In genomic region chr16:75462804-75463203, GRCh38 we compare ENCODE assay signal across 9 cellular contexts. TPM values are rescaled to one million over a fixed set of nuclear protein-coding genes. Genes with fewer than 3 reads are reported as not detected.
DNase-seq lines count a peak whose midpoint lies in the region; ATAC-seq lines count a peak whose summit lies in the region.
"Had no signal": no experiment of that assay in that cellular context is flagged by ENCODE, and none has a peak within 500 bp of the region (broad histone marks: within the 10 kb centered on the region; RNA-seq: fewer than 3 reads in every experiment).

No MANE protein-coding gene starts in this region.

- peaks cover 45% of the 10 kb centered on the region for H3K4me1 Mint-ChIP-seq in activated CD4-positive, alpha-beta T cell treated with anti-CD3 and anti-CD28 coated beads, Interleukin-2, amount 10 ng/mL, durations not matched to agents 7 days and 5 days
- peaks cover 22 to 49% of the 10 kb centered on the region in 2 donors for H3K4me1 Mint-ChIP-seq in stimulated activated naive B cell treated with anti-CD40 and anti-IgM and Interleukin-4, amounts not matched to agents 10 μg/mL and 1 μg/mL and 100 μg/mL, for 72 hours

- H3K9me3 Mint-ChIP-seq in activated CD4-positive, alpha-beta T cell treated with anti-CD3 and anti-CD28 coated beads, Interleukin-2, amount 10 ng/mL, durations not matched to agents 7 days and 5 days, result no peaks in the 10 kb centered on the region
- H3K9me3 Mint-ChIP-seq in stimulated activated naive B cell treated with anti-CD40 and anti-IgM and Interleukin-4, amounts not matched to agents 10 μg/mL and 1 μg/mL and 100 μg/mL, for 72 hours, result no peaks in the 10 kb centered on the region

- no peaks in the 10 kb centered on the region for H3K9me3 ChIP-seq in effector memory CD4-positive, alpha-beta T cell (ENCODE audit: control insufficient read depth, low read length)

- peak overlapping the region; percentile 83 for H3K4me3 Mint-ChIP-seq in activated CD4-positive, alpha-beta T cell treated with anti-CD3 and anti-CD28 coated beads, Interleukin-2, amount 10 ng/mL, durations not matched to agents 7 days and 5 days
- H3K4me3 Mint-ChIP-seq in stimulated activated naive B cell treated with anti-CD40 and anti-IgM and Interleukin-4, amounts not matched to agents 10 μg/mL and 1 μg/mL and 100 μg/mL, for 72 hours, result peak overlapping the region; percentile 87 to 91

- ATAC-seq in stimulated activated naive B cell treated with anti-CD40 and anti-IgM and Interleukin-4, amounts not matched to agents 10 μg/mL and 1 μg/mL and 100 μg/mL, for 72 hours (replicated peaks), result no peak

- peak overlapping the region; percentile 72 for H3K4me3 ChIP-seq in Jurkat, Clone E6-1 (ENCODE audit: low read length)
- H3K4me3 ChIP-seq in effector memory CD4-positive, alpha-beta T cell (ENCODE audit: insufficient read depth, low read depth, low read length, poor library complexity, severe bottlenecking), result peak overlapping the region; percentile 85

- POLR2A ChIA-PET in activated CD4-positive, alpha-beta T cell treated with anti-CD3 and anti-CD28 coated beads, Interleukin-2, amount 10 ng/mL, durations not matched to agents 7 days and 5 days (lab: Charles Lee), result no interaction called here

- peaks cover 24% of the 10 kb centered on the region for H3K36me3 Mint-ChIP-seq in activated CD4-positive, alpha-beta T cell treated with anti-CD3 and anti-CD28 coated beads, Interleukin-2, amount 10 ng/mL, durations not matched to agents 7 days and 5 days (ENCODE audit: low read depth)
- peaks cover 10 to 15% of the 10 kb centered on the region in 2 donors for H3K36me3 Mint-ChIP-seq in stimulated activated naive B cell treated with anti-CD40 and anti-IgM and Interleukin-4, amounts not matched to agents 10 μg/mL and 1 μg/mL and 100 μg/mL, for 72 hours

- H3K4me1 ChIP-seq in effector memory CD4-positive, alpha-beta T cell (ENCODE audit: control insufficient read depth, insufficient read depth, low read length, poor library complexity, severe bottlenecking), result peaks cover 9% of the 10 kb centered on the region

- no peaks in the 10 kb centered on the region for H3K36me3 ChIP-seq in effector memory CD4-positive, alpha-beta T cell (ENCODE audit: control insufficient read depth, insufficient read depth, low read length)

- no peaks in the 10 kb centered on the region for H3K27me3 Mint-ChIP-seq in activated CD4-positive, alpha-beta T cell treated with anti-CD3 and anti-CD28 coated beads, Interleukin-2, amount 10 ng/mL, durations not matched to agents 7 days and 5 days
- H3K27me3 Mint-ChIP-seq in stimulated activated naive B cell treated with anti-CD40 and anti-IgM and Interleukin-4, amounts not matched to agents 10 μg/mL and 1 μg/mL and 100 μg/mL, for 72 hours, result no peaks in the 10 kb centered on the region

- DNase-seq in activated CD4-positive, alpha-beta T cell treated with anti-CD3 and anti-CD28 coated beads, Interleukin-2, amount 10 ng/mL, durations not matched to agents 7 days and 5 days, result peak; percentile 24
- no peak for DNase-seq in activated CD4-positive, alpha-beta T cell treated with anti-CD3 and anti-CD28 coated beads, Interleukin-2, amount 50 U/mL, for 48 hours
- DNase-seq in Jurkat, Clone E6-1 (ENCODE audit: low read depth, low spot score), result peak; percentile 32
- DNase-seq in effector memory CD4-positive, alpha-beta T cell, result no peak
- no peak for DNase-seq in stimulated activated naive B cell treated with anti-CD40 and anti-IgM and Interleukin-4, amounts not matched to agents 10 μg/mL and 1 μg/mL and 100 μg/mL, for 72 hours
- no peak for DNase-seq in occipital lobe (lab: John Stamatoyannopoulos, UW)
- DNase-seq in activated effector memory CD4-positive, alpha-beta T cell treated with anti-CD3 and anti-CD28 coated beads, Interleukin-2, amount 50 U/mL, for 16 hours, result no peak
- no peak for DNase-seq in activated CD4-positive, alpha-beta T cell treated with anti-CD3 and anti-CD28 coated beads, Interleukin-2, amount 50 U/mL, for 1 hour

- H3K27ac Mint-ChIP-seq in activated CD4-positive, alpha-beta T cell treated with anti-CD3 and anti-CD28 coated beads, Interleukin-2, amount 10 ng/mL, durations not matched to agents 7 days and 5 days, result peak overlapping the region; percentile 91
- peak overlapping the region; percentile 32 for H3K27ac Mint-ChIP-seq in stimulated activated naive B cell treated with anti-CD40 and anti-IgM and Interleukin-4, amounts not matched to agents 10 μg/mL and 1 μg/mL and 100 μg/mL, for 72 hours

- CTCF ChIA-PET in activated CD4-positive, alpha-beta T cell treated with anti-CD3 and anti-CD28 coated beads, Interleukin-2, amount 10 ng/mL, durations not matched to agents 7 days and 5 days (lab: Charles Lee), result interaction anchor here (0.6 to 1.4 kb wide), 2 partner anchors 8 to 49 kb away, joined by 3 read pairs; no protein-coding TSS in a partner anchor

- no peak overlapping the region for H3K27ac ChIP-seq in effector memory CD4-positive, alpha-beta T cell (ENCODE audit: insufficient read depth, low read length, poor library complexity, severe bottlenecking)

- H3K27me3 ChIP-seq in effector memory CD4-positive, alpha-beta T cell (replicated peaks; ENCODE audit: control insufficient read depth, insufficient read depth, low read length, poor library complexity, severe bottlenecking), result no peaks in the 10 kb centered on the region

RNA-seq across cellular contexts. Expression of gene TMEM170A, which starts 1.7 kb away (rescaled TPM):
- 10 to 100 TPM; 35.1 to 36.3 TPM for total RNA-seq in activated CD4-positive, alpha-beta T cell treated with anti-CD3 and anti-CD28 coated beads, Interleukin-2, amount 10 ng/mL, durations not matched to agents 7 days and 5 days
- 11.3 TPM for polyA plus RNA-seq in Jurkat, Clone E6-1 (2012; ENCODE audit: insufficient read depth, insufficient read length)
- 30.7 TPM for total RNA-seq in occipital lobe

RNA-seq across cellular contexts. Expression of gene CFDP1, which starts 29.5 kb away (rescaled TPM):
- total RNA-seq in activated CD4-positive, alpha-beta T cell treated with anti-CD3 and anti-CD28 coated beads, Interleukin-2, amount 10 ng/mL, durations not matched to agents 7 days and 5 days, result 10 to 100 TPM; 42.4 to 43.7 TPM
- 118 TPM for polyA plus RNA-seq in Jurkat, Clone E6-1 (2012; ENCODE audit: insufficient read depth, insufficient read length)
- total RNA-seq in occipital lobe, result 37.3 TPM

RNA-seq across cellular contexts. Expression of gene CHST6, which starts 32.4 kb away (rescaled TPM):
- not detected for total RNA-seq in activated CD4-positive, alpha-beta T cell treated with anti-CD3 and anti-CD28 coated beads, Interleukin-2, amount 10 ng/mL, durations not matched to agents 7 days and 5 days
- polyA plus RNA-seq in Jurkat, Clone E6-1 (2012; ENCODE audit: insufficient read depth, insufficient read length), result not detected
- total RNA-seq in occipital lobe, result 0.94 TPM
- total RNA-seq: T-helper 2 cell treated with Interferon-gamma antibody and Interleukin-4, amounts not matched to agents 100 ng/mL and 5 ng/mL, for 36 hours had no signal

Comparison
In these comparisons a context has a peak if more than half of its experiments do, and no peak if none do; other contexts are left out.
1. DNase-seq: peak in activated CD4-positive, alpha-beta T cell treated with anti-CD3 and anti-CD28 coated beads, Interleukin-2, amount 10 ng/mL, durations not matched to agents 7 days and 5 days (single experiment) and Jurkat, Clone E6-1 (single experiment); none in activated CD4-positive, alpha-beta T cell treated with anti-CD3 and anti-CD28 coated beads, Interleukin-2, amount 50 U/mL, for 48 hours (0 of 2), effector memory CD4-positive, alpha-beta T cell (0 of 3), stimulated activated naive B cell treated with anti-CD40 and anti-IgM and Interleukin-4, amounts not matched to agents 10 μg/mL and 1 μg/mL and 100 μg/mL, for 72 hours (single experiment), occipital lobe (single experiment), activated effector memory CD4-positive, alpha-beta T cell treated with anti-CD3 and anti-CD28 coated beads, Interleukin-2, amount 50 U/mL, for 16 hours (single experiment) and activated CD4-positive, alpha-beta T cell treated with anti-CD3 and anti-CD28 coated beads, Interleukin-2, amount 50 U/mL, for 1 hour (single experiment).